In the genomic region with DNA sequence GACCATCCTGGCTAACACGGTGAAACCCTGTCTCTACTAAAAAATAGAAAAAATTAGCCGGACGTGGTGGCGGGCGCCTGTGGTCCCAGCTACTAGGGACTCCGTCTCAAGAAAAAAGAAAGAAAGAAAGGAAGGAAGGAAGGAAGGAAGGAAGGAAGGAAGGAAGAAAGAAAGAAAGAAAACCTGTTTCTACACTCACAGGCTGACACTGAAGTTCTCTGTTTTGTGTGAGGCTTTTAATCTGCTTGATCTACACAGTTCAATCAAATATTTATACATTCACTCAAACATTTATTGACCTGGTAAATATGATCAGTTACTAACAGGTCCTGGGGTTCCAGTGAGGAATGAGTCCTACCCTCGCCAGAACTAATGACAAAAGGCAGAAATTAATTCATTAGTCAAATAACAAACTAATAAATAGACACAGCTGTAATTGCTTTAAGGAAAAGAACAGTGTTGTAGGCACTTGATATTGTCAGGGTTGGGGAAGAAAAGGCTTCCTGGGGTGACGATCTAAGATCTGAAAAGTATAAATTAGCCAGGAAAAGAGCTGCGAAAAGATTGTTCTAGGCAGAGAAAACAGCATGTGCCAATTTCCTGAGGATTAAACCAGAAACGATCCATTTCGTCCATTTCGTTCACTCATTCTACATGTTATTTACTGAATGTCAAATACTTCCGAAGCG, we compare ENCODE assay signal across 8 cellular contexts. TPM values are rescaled to one million over a fixed set of nuclear protein-coding genes. Genes with fewer than 3 reads are reported as not detected.
DNase-seq lines count a peak whose midpoint lies in the region; ATAC-seq, FAIRE-seq and TF ChIP-seq lines count a peak whose summit lies in the region.

No MANE protein-coding gene starts in this region.

- no peaks in the 10 kb centered on the region for H3K9me3 Mint-ChIP-seq in CD8-positive, alpha-beta T cell

- no peak overlapping the region for H4K91ac ChIP-seq in H1 (replicated peaks; ENCODE audit: insufficient read length, low read length)

- H3K36me3 ChIP-seq in CD8-positive, alpha-beta T cell (ENCODE audit: insufficient read depth, low read length), result no peaks in the 10 kb centered on the region
- H3K36me3 ChIP-seq in OCI-LY3 (replicated peaks; ENCODE audit: low read depth, low read length) (peaks cover 36% of the 10 kb centered on the region), H1 (ENCODE audit: control insufficient read depth in 2 of 4, insufficient read depth in 4 of 4, low read length in 3 of 4) (peaks cover 0 to 7% (median 3%) of the 10 kb centered on the region in 4 experiments; a peak in 3 of 8 replicates), neutrophil (peaks cover 7% of the 10 kb centered on the region)

- H3K27me3 ChIP-seq in CD8-positive, alpha-beta T cell (ENCODE audit: insufficient read depth, low read length), result no peaks in the 10 kb centered on the region
- H3K27me3 ChIP-seq in OCI-LY3 (ENCODE audit: low read depth, low read length), result no peaks in the 10 kb centered on the region
- H3K27me3 ChIP-seq in H1 (replicated peaks in 1 of 4; ENCODE audit: control insufficient read depth in 3 of 4, extremely low read depth in 1 of 4, insufficient read depth in 3 of 4, low read length in 3 of 4), result no peaks in the 10 kb centered on the region
- H3K27me3 ChIP-seq in neutrophil, result no peaks in the 10 kb centered on the region

- peaks cover 12% of the 10 kb centered on the region for H3K36me3 Mint-ChIP-seq in CD8-positive, alpha-beta T cell

- no peak for ATAC-seq in CD8-positive, alpha-beta T cell
- ATAC-seq in GM19023 (IDR thresholded peaks at IDR 0.05; ENCODE audit: unreplicated experiment), result no peak
- ATAC-seq in left lobe of liver, result no peak

- H3K4me2 ChIP-seq in OCI-LY3 (ENCODE audit: low read length) (peak overlapping the region; percentile 74), H1 (ENCODE audit: insufficient read depth in 1 of 2, low read depth in 2 of 2, low read length in 2 of 2) (peak overlapping the region; percentile 33 to 67)

- H3K14ac ChIP-seq in H1 (ENCODE audit: insufficient read length), result no peak overlapping the region

- CTCF ChIA-PET in CD8-positive, alpha-beta T cell (lab: Charles Lee), result interaction anchor here (1.0 to 1.7 kb wide), 8 partner anchors 21 to 1403 kb away, joined by 3 to 8 read pairs (median 6); partner anchors contain the start of gene YJU2
- CTCF ChIA-PET in H1 (lab: Charles Lee; ENCODE audit: partially characterized antibody), result interaction anchor here (0.7 to 3.3 kb wide), 14 partner anchors 11 to 169 kb away, joined by 3 to 38 read pairs (median 4); no protein-coding TSS in a partner anchor

- H2BK5ac ChIP-seq in H1 (ENCODE audit: low read depth, low read length), result no peak overlapping the region

- intact Hi-C loops in CD8-positive, alpha-beta T cell (cut with DNase I, micrococcal nuclease), result loop anchor here (1.0 to 10.0 kb wide), 15 partner anchors 56 to 1426 kb away; partner anchors contain the start of genes MRPL54 (in 2 of the 2), UBXN6 (in 2 of the 2), APBA3 (in 1 of the 2) and CACTIN (in 1 of the 2)

- H3K23me2 ChIP-seq in H1 (ENCODE audit: low read depth, low read length), result peaks cover 12% of the 10 kb centered on the region

- no peak for TF ChIP-seq CTCF in CD8-positive, alpha-beta T cell (IDR thresholded peaks at IDR 0.05)
- no peak for TF ChIP-seq CTCF in OCI-LY3 (IDR thresholded peaks at IDR 0.05; ENCODE audit: low read depth, low read length)
- no peak for TF ChIP-seq CTCF in H1 (IDR thresholded peaks at IDR 0.05; ENCODE audit: control extremely low read depth in 1 of 3, insufficient read depth in 1 of 3, low read depth in 1 of 3, low read length in 3 of 3)
- TF ChIP-seq CTCF in neutrophil (IDR thresholded peaks at IDR 0.05), result no peak

- H3K9ac ChIP-seq in OCI-LY3 (ENCODE audit: low read length) (peak overlapping the region; percentile 60), H1 (replicated peaks in 1 of 4; ENCODE audit: extremely low read depth in 1 of 4, low read depth in 3 of 4, low read length in 3 of 4) (peak overlapping the region in 1 of 4 experiments; percentile 38; a peak in 3 of 7 replicates)

- peaks cover 23% of the 10 kb centered on the region for H3K79me1 ChIP-seq in H1 (ENCODE audit: low read depth, low read length)

- H3K4me1 ChIP-seq in CD8-positive, alpha-beta T cell (ENCODE audit: insufficient read depth, low read length), result peaks cover 44% of the 10 kb centered on the region
- H3K4me1 ChIP-seq in OCI-LY3 (ENCODE audit: low read length) (peaks cover 33% of the 10 kb centered on the region), H1 (replicated peaks in 1 of 4; ENCODE audit: control insufficient read depth in 3 of 4, insufficient read depth in 4 of 4, low read length in 3 of 4) (peaks cover 2 to 13% (median 4%) of the 10 kb centered on the region in 4 experiments; a peak in 5 of 7 replicates), neutrophil (ENCODE audit: control insufficient read depth in 1 of 2, insufficient read depth in 1 of 2, low read depth in 1 of 2, low read length in 1 of 2) (peaks cover 41 to 43% of the 10 kb centered on the region in 2 experiments)

- H2AK5ac ChIP-seq in H1 (ENCODE audit: low read depth, low read length), result no peak overlapping the region

- H3K9me3 ChIP-seq in CD8-positive, alpha-beta T cell (ENCODE audit: low read length), result no peaks in the 10 kb centered on the region
- H3K9me3 ChIP-seq in OCI-LY3 (ENCODE audit: insufficient read depth, low read length) (no peaks in the 10 kb centered on the region), H1 (ENCODE audit: insufficient read depth in 2 of 2, low read depth in 1 of 2, low read length in 1 of 2) (no peaks in the 10 kb centered on the region), neutrophil (no peaks in the 10 kb centered on the region)

- H2BK120ac ChIP-seq in H1 (replicated peaks; ENCODE audit: low read depth, low read length), result no peak overlapping the region

- H3K27me3 Mint-ChIP-seq in CD8-positive, alpha-beta T cell (ENCODE audit: low read depth), result no peaks in the 10 kb centered on the region

- no peak overlapping the region for H2BK15ac ChIP-seq in H1 (ENCODE audit: low read length)

- H2BK20ac ChIP-seq in H1 (ENCODE audit: low read length), result no peak overlapping the region

- peak overlapping the region; percentile 26 for H3K4me3 ChIP-seq in CD8-positive, alpha-beta T cell (ENCODE audit: low read depth, low read length)
- H3K4me3 ChIP-seq in OCI-LY3 (ENCODE audit: low read length) (peak overlapping the region; percentile 76), H1 (ENCODE audit: extremely low read depth in 1 of 4, insufficient read depth in 2 of 4, low read depth in 3 of 4, low read length in 4 of 4) (peak overlapping the region; percentile 6 to 55 (median 18); a peak in 4 of 8 replicates), neutrophil (ENCODE audit: low read depth in 1 of 2, low read length in 1 of 2) (peak overlapping the region; percentile 78 to 91)

- H2AFZ ChIP-seq in OCI-LY3 (ENCODE audit: low read depth, low read length) (peak overlapping the region; percentile 49; the same call in 1 of the 2 replicates), H1 (ENCODE audit: low read length) (no peak overlapping the region)

- H3K27ac ChIP-seq in CD8-positive, alpha-beta T cell (ENCODE audit: low read depth, low read length), result peak overlapping the region; percentile 73
- H3K27ac ChIP-seq in OCI-LY3 (ENCODE audit: low read length) (peak overlapping the region; percentile 28), H1 (ENCODE audit: low read depth, low read length) (no peak overlapping the region), neutrophil (peak overlapping the region; percentile 99)

- peaks cover 52% of the 10 kb centered on the region for H3K4me1 Mint-ChIP-seq in CD8-positive, alpha-beta T cell (ENCODE audit: low read depth)

- H3K79me2 ChIP-seq in OCI-LY3 (ENCODE audit: low read length), result peaks cover 79% of the 10 kb centered on the region
- H3K79me2 ChIP-seq in H1 (ENCODE audit: control insufficient read depth in 1 of 2, insufficient read depth in 2 of 2, low read length in 2 of 2), result peaks cover 40 to 73% of the 10 kb centered on the region in 2 experiments

- 50% methylated on average over 14 of the region's 14 CpGs; no CpG with 5 or more reads in 1 of the 2 experiments for whole genome bisulfite sequencing in H1 (ENCODE audit: extremely low coverage in 1 of 2, insufficient coverage in 1 of 2, insufficient read length in 1 of 2, insufficient replicate concordance in 2 of 2, low coverage in 1 of 2, low lambda C conversion rate in 2 of 2, missing lambda C conversion rate in 1 of 2), 2 experiments

- no peak overlapping the region for H3K23ac ChIP-seq in H1 (ENCODE audit: insufficient read length)

- no peak for TF ChIP-seq EP300 in H1 (IDR thresholded peaks at IDR 0.05; ENCODE audit: borderline replicate concordance in 1 of 2, low read depth in 2 of 2, low read length in 2 of 2)

- no peak for FAIRE-seq in H1 (lab: Jason Lieb, UNC)

- TF ChIP-seq POLR2A in H1 (IDR thresholded peaks at IDR 0.05; ENCODE audit: control extremely low read depth in 1 of 2, low read depth in 2 of 2, low read length in 2 of 2), result no peak

- H3K4ac ChIP-seq in H1 (replicated peaks; ENCODE audit: insufficient read length, low read depth, low read length), result no peak overlapping the region

- H3K18ac ChIP-seq in H1 (ENCODE audit: extremely low read depth, low read length), result no peak overlapping the region

- H4K20me1 ChIP-seq in OCI-LY3 (ENCODE audit: insufficient read depth, low read length) (peaks cover 64% of the 10 kb centered on the region), H1 (replicated peaks in 1 of 2; ENCODE audit: control insufficient read depth in 1 of 2, insufficient read depth in 2 of 2, low read length in 2 of 2) (peaks cover 20 to 28% of the 10 kb centered on the region in 2 experiments)

- peak overlapping the region; percentile 91 for H3K4me3 Mint-ChIP-seq in CD8-positive, alpha-beta T cell

- POLR2A ChIA-PET in CD8-positive, alpha-beta T cell (lab: Charles Lee), result interaction anchor here (0.8 to 1.8 kb wide), 5 partner anchors 31 to 155 kb away, joined by 3 to 12 read pairs (median 5); partner anchors contain the start of genes HDGFL2 and YJU2
- POLR2A ChIA-PET in H1 (lab: Charles Lee; ENCODE audit: partially characterized antibody), result interaction anchor here (0.6 to 49.6 kb wide), 17 partner anchors 8 to 351 kb away, joined by 3 to 1590 read pairs (median 5); partner anchors contain the start of genes MPND, UBXN6 and YJU2

- no peak for DNase-seq in CD8-positive, alpha-beta T cell
- DNase-seq in H1 (ENCODE audit: low read depth in 1 of 2, low spot score in 2 of 2) (no peak), GOT3 (lab: John Stamatoyannopoulos, UW) (no peak), midbrain (lab: John Stamatoyannopoulos, UW) (no peak), left lobe of liver (ENCODE audit: low spot score) (no peak)

- no peak overlapping the region for H4K5ac ChIP-seq in H1 (ENCODE audit: insufficient read length, low read depth, low read length)

- TF ChIP-seq RAD21 in H1 (IDR thresholded peaks at IDR 0.05 in 1 of 2, conservative IDR thresholded peaks at IDR 0.05 in 1 of 2; ENCODE audit: low read depth in 2 of 2, low read length in 2 of 2), result no peak

- no peak overlapping the region for H4K8ac ChIP-seq in H1 (ENCODE audit: extremely low read depth, insufficient read depth, low read length)

- H2BK12ac ChIP-seq in H1 (ENCODE audit: low read depth, low read length), result no peak overlapping the region

- peak overlapping the region; percentile 98 for H3K27ac Mint-ChIP-seq in CD8-positive, alpha-beta T cell

- H3K56ac ChIP-seq in H1 (replicated peaks; ENCODE audit: insufficient read length, low read depth, low read length), result no peak overlapping the region

RNA-seq across cellular contexts. Expression of gene CHAF1A, which starts 0.8 kb away (rescaled TPM):
- total RNA-seq in CD8-positive, alpha-beta T cell, result 10 to 100 TPM; 26.3 to 28.1 TPM
- 146 and 147 TPM in 2 replicates for total RNA-seq in H1 (2021; fragmentation: NEBNext Ultra II Directional; extraction: Animal tissue kit (Norgen Biotek cat#: 25700))
- polyA plus RNA-seq in H1 (2011; rRNA removed), result 122 and 190 TPM in 2 replicates
- 126 TPM for polyA plus RNA-seq in H1 (2011; cell fraction: cytosol; rRNA removed)
- polyA plus RNA-seq in H1 (2011; cell fraction: nucleus; rRNA removed), result 306 TPM
- 88.0 to 134 TPM (median 124 TPM) in 4 replicates for polyA plus RNA-seq in H1 (2012, experiment 1 of 2)
- polyA plus RNA-seq in H1 (2012, experiment 2 of 2), result 49.9 TPM
- 98.3 TPM for polyA plus RNA-seq in H1 (2013, experiment 1 of 2)
- polyA plus RNA-seq in H1 (2013, experiment 2 of 2), result 96.0 TPM
- 58.2 and 63.1 TPM in 2 replicates for polyA minus RNA-seq in H1 (2011; rRNA and poly(A)+ RNA removed)
- 94.8 TPM for polyA minus RNA-seq in H1 (2011; cell fraction: cytosol; rRNA and poly(A)+ RNA removed)
- polyA minus RNA-seq in H1 (2011; cell fraction: nucleus; rRNA and poly(A)+ RNA removed), result 110 TPM
- total RNA-seq in left lobe of liver, result 3.3 TPM

RNA-seq across cellular contexts. Expression of gene SH3GL1, which starts 1.3 kb away (rescaled TPM):
- total RNA-seq in CD8-positive, alpha-beta T cell, result 10 to 100 TPM; 35.0 to 38.1 TPM
- 102 TPM in 2 replicates for total RNA-seq in H1 (2021; fragmentation: NEBNext Ultra II Directional; extraction: Animal tissue kit (Norgen Biotek cat#: 25700))
- 81.5 and 120 TPM in 2 replicates for polyA plus RNA-seq in H1 (2011; rRNA removed)
- 72.0 TPM for polyA plus RNA-seq in H1 (2011; cell fraction: cytosol; rRNA removed)
- 90.4 TPM for polyA plus RNA-seq in H1 (2011; cell fraction: nucleus; rRNA removed)
- polyA plus RNA-seq in H1 (2012, experiment 1 of 2), result 57.4 to 81.4 TPM (median 79.5 TPM) in 4 replicates
- polyA plus RNA-seq in H1 (2012, experiment 2 of 2), result 84.4 TPM
- polyA plus RNA-seq in H1 (2013, experiment 1 of 2), result 86.5 TPM
- 87.7 TPM for polyA plus RNA-seq in H1 (2013, experiment 2 of 2)
- polyA minus RNA-seq in H1 (2011; rRNA and poly(A)+ RNA removed), result 18.0 and 18.8 TPM in 2 replicates
- polyA minus RNA-seq in H1 (2011; cell fraction: cytosol; rRNA and poly(A)+ RNA removed), result 40.1 TPM
- polyA minus RNA-seq in H1 (2011; cell fraction: nucleus; rRNA and poly(A)+ RNA removed), result 27.2 TPM
- total RNA-seq in left lobe of liver, result 30.2 TPM

RNA-seq across cellular contexts. Expression of gene UBXN6, which starts 56.0 kb away (rescaled TPM):
- 10 to 100 TPM; 61.5 to 62.6 TPM for total RNA-seq in CD8-positive, alpha-beta T cell
- total RNA-seq in H1 (2021; fragmentation: NEBNext Ultra II Directional; extraction: Animal tissue kit (Norgen Biotek cat#: 25700)), result 28.0 and 29.9 TPM in 2 replicates
- polyA plus RNA-seq in H1 (2011; rRNA removed), result 43.8 and 63.0 TPM in 2 replicates
- 32.6 TPM for polyA plus RNA-seq in H1 (2011; cell fraction: cytosol; rRNA removed)
- 36.9 TPM for polyA plus RNA-seq in H1 (2011; cell fraction: nucleus; rRNA removed)
- 25.0 to 35.0 TPM (median 33.0 TPM) in 4 replicates for polyA plus RNA-seq in H1 (2012, experiment 1 of 2)
- 32.1 TPM for polyA plus RNA-seq in H1 (2012, experiment 2 of 2)
- 25.5 TPM for polyA plus RNA-seq in H1 (2013, experiment 1 of 2)
- 25.7 TPM for polyA plus RNA-seq in H1 (2013, experiment 2 of 2)
- 11.3 and 12.9 TPM in 2 replicates for polyA minus RNA-seq in H1 (2011; rRNA and poly(A)+ RNA removed)
- 18.1 TPM for polyA minus RNA-seq in H1 (2011; cell fraction: cytosol; rRNA and poly(A)+ RNA removed)
- polyA minus RNA-seq in H1 (2011; cell fraction: nucleus; rRNA and poly(A)+ RNA removed), result 16.4 TPM
- total RNA-seq in left lobe of liver, result 73.5 TPM

RNA-seq across cellular contexts. Expression of gene MPND, which starts 58.3 kb away (rescaled TPM):
- 10 to 100 TPM in 1 of 2 experiments, 1 to 10 TPM in 1; 7.3 to 10.4 TPM for total RNA-seq in CD8-positive, alpha-beta T cell
- total RNA-seq in H1 (2021; fragmentation: NEBNext Ultra II Directional; extraction: Animal tissue kit (Norgen Biotek cat#: 25700)), result 24.2 and 27.7 TPM in 2 replicates
- polyA plus RNA-seq in H1 (2011; rRNA removed), result 22.9 and 31.6 TPM in 2 replicates
- 25.7 TPM for polyA plus RNA-seq in H1 (2011; cell fraction: cytosol; rRNA removed)
- polyA plus RNA-seq in H1 (2011; cell fraction: nucleus; rRNA removed), result 32.1 TPM
- 15.1 to 38.3 TPM (median 35.6 TPM) in 4 replicates for polyA plus RNA-seq in H1 (2012, experiment 1 of 2)
- polyA plus RNA-seq in H1 (2012, experiment 2 of 2), result 21.6 TPM
- polyA plus RNA-seq in H1 (2013, experiment 1 of 2), result 15.0 TPM
- 12.4 TPM for polyA plus RNA-seq in H1 (2013, experiment 2 of 2)
- polyA minus RNA-seq in H1 (2011; rRNA and poly(A)+ RNA removed), result 10.8 and 12.6 TPM in 2 replicates
- polyA minus RNA-seq in H1 (2011; cell fraction: cytosol; rRNA and poly(A)+ RNA removed), result 13.0 TPM
- 15.3 TPM for polyA minus RNA-seq in H1 (2011; cell fraction: nucleus; rRNA and poly(A)+ RNA removed)
- total RNA-seq in left lobe of liver, result 24.2 TPM

Comparison
In these comparisons a context has a peak if more than half of its experiments do, and no peak if none do; other contexts are left out.
1. H3K4me3 ChIP-seq: peak in every context shown above with its lines; median percentile 84 in neutrophil; 76 in OCI-LY3; 26 in CD8-positive, alpha-beta T cell; 18 in H1.